ENCODE assay signal across 1 cellular context in genomic region chr1:109041614-109042473, GRCh38.
TF ChIP-seq lines count a peak whose summit lies in the region.

WDR47 (minus strand) TSS chr1:109042102; CDS start chr1:109023512, 18,590 bp downstream.

TF ChIP-seq in HEK293, 187 proteins besides CTCF, POLR2A, EP300 and RAD21 (continued from another document and continues in another):
- TF ChIP-seq, protein P1, sequence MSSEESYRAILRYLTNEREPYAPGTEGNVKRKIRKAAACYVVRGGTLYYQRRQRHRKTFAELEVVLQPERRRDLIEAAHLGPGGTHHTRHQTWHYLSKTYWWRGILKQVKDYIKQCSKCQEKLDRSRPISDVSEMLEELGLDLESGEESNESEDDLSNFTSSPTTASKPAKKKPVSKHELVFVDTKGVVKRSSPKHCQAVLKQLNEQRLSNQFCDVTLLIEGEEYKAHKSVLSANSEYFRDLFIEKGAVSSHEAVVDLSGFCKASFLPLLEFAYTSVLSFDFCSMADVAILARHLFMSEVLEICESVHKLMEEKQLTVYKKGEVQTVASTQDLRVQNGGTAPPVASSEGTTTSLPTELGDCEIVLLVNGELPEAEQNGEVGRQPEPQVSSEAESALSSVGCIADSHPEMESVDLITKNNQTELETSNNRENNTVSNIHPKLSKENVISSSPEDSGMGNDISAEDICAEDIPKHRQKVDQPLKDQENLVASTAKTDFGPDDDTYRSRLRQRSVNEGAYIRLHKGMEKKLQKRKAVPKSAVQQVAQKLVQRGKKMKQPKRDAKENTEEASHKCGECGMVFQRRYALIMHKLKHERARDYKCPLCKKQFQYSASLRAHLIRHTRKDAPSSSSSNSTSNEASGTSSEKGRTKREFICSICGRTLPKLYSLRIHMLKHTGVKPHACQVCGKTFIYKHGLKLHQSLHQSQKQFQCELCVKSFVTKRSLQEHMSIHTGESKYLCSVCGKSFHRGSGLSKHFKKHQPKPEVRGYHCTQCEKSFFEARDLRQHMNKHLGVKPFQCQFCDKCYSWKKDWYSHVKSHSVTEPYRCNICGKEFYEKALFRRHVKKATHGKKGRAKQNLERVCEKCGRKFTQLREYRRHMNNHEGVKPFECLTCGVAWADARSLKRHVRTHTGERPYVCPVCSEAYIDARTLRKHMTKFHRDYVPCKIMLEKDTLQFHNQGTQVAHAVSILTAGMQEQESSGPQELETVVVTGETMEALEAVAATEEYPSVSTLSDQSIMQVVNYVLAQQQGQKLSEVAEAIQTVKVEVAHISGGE (tag by site-specific recombination; conservative IDR thresholded peaks at IDR 0.05; ENCODE audit: low read depth): no peak
- TF ChIP-seq INSM2 (tag by site-specific recombination; IDR thresholded peaks at IDR 0.05) (0 out of 2 replicates have a peak, but pooled peaks have one; percentile 18), ZNF544 (tag by site-specific recombination; IDR thresholded peaks at IDR 0.05) (no peak), ZNF221 (tag by site-specific recombination; IDR thresholded peaks at IDR 0.05; ENCODE audit: borderline replicate concordance) (peak; percentile 86; the same call in 1 of the 2 replicates), HOXA7 (CRISPR knock-in tag; IDR thresholded peaks at IDR 0.05; ENCODE audit: borderline replicate concordance) (no peak), ZNF548 (tag by site-specific recombination; IDR thresholded peaks at IDR 0.05) (no peak), ZNF626 (tag by site-specific recombination; IDR thresholded peaks at IDR 0.05) (no peak), KLF10 (tag by site-specific recombination; IDR thresholded peaks at IDR 0.05) (no peak), ZNF37A (tag by site-specific recombination; IDR thresholded peaks at IDR 0.05) (no peak), ZNF585B (tag by site-specific recombination; IDR thresholded peaks at IDR 0.05) (no peak), ZNF114 (tag by site-specific recombination; IDR thresholded peaks at IDR 0.05) (no peak), ZNF48 (tag by site-specific recombination; IDR thresholded peaks at IDR 0.05) (no peak), ZNF776 (tag by site-specific recombination; IDR thresholded peaks at IDR 0.05; ENCODE audit: borderline replicate concordance) (no peak), SALL2 (tag by site-specific recombination; IDR thresholded peaks at IDR 0.05; ENCODE audit: borderline replicate concordance) (no peak), ZNF26 (tag by site-specific recombination; IDR thresholded peaks at IDR 0.05) (no peak), ZNF174 (tag by site-specific recombination; IDR thresholded peaks at IDR 0.05) (no peak), ZNF175 (tag by site-specific recombination; IDR thresholded peaks at IDR 0.05) (no peak), ZNF146 (tag by site-specific recombination; IDR thresholded peaks at IDR 0.05) (no peak), ZNF76 (tag by site-specific recombination; IDR thresholded peaks at IDR 0.05; ENCODE audit: borderline replicate concordance, low read depth) (no peak; the same call in 1 of the 2 replicates), ZNF24 (tag by site-specific recombination; IDR thresholded peaks at IDR 0.05) (0 out of 2 replicates have a peak, but pooled peaks have one; percentile 52), ZNF10 (tag by site-specific recombination; IDR thresholded peaks at IDR 0.05) (no peak; the same call in 1 of the 2 replicates), HOXC10 (CRISPR knock-in tag; IDR thresholded peaks at IDR 0.05) (no peak), ZNF157 (tag by site-specific recombination; IDR thresholded peaks at IDR 0.05) (no peak), ZNF133 (tag by site-specific recombination; IDR thresholded peaks at IDR 0.05) (no peak), GLI2 (tag by site-specific recombination; IDR thresholded peaks at IDR 0.05; ENCODE audit: borderline replicate concordance, low read depth) (no peak), ZNF354C (tag by site-specific recombination; IDR thresholded peaks at IDR 0.05; ENCODE audit: borderline replicate concordance, low read depth) (no peak), ZNF777 (tag by site-specific recombination; IDR thresholded peaks at IDR 0.05; ENCODE audit: borderline replicate concordance) (peak; percentile 52; the same call in 1 of the 2 replicates), ZSCAN16 (tag by site-specific recombination; IDR thresholded peaks at IDR 0.05) (no peak), ZNF549 (tag by site-specific recombination; IDR thresholded peaks at IDR 0.05) (no peak), MZF1 (tag by site-specific recombination; IDR thresholded peaks at IDR 0.05; ENCODE audit: borderline replicate concordance) (no peak), ZSCAN5A (tag by site-specific recombination; IDR thresholded peaks at IDR 0.05) (no peak), ZNF423 (tag by site-specific recombination; IDR thresholded peaks at IDR 0.05) (no peak), YY2 (tag by site-specific recombination; IDR thresholded peaks at IDR 0.05) (peak; percentile 14; the same call in 1 of the 2 replicates), ZNF366 (tag by site-specific recombination; conservative IDR thresholded peaks at IDR 0.05) (no peak; the same call in 1 of the 2 replicates), ZNF121 (tag by site-specific recombination; IDR thresholded peaks at IDR 0.05) (no peak), ZNF677 (tag by site-specific recombination; IDR thresholded peaks at IDR 0.05) (peak; percentile 23; the same call in 1 of the 2 replicates), ZBTB6 (tag by site-specific recombination; IDR thresholded peaks at IDR 0.05) (peak; percentile 36; the same call in 1 of the 2 replicates), ZNF211 (tag by site-specific recombination; IDR thresholded peaks at IDR 0.05; ENCODE audit: low read depth) (no peak), ZBTB17 (tag by site-specific recombination; IDR thresholded peaks at IDR 0.05) (peak; percentile 98), ZNF19 (tag by site-specific recombination; IDR thresholded peaks at IDR 0.05; ENCODE audit: low read depth) (no peak), ZXDB (tag by site-specific recombination; IDR thresholded peaks at IDR 0.05) (peak; percentile 29), ZNF16 (tag by site-specific recombination; IDR thresholded peaks at IDR 0.05; ENCODE audit: low read depth) (no peak), KLF8 (tag by site-specific recombination; IDR thresholded peaks at IDR 0.05) (peak; percentile 68), ZNF843 (tag by site-specific recombination; IDR thresholded peaks at IDR 0.05) (peak; percentile 57; the same call in 1 of the 2 replicates), ZBTB1 (tag by site-specific recombination; IDR thresholded peaks at IDR 0.05) (no peak), ZSCAN30 (tag by site-specific recombination; IDR thresholded peaks at IDR 0.05) (peak; percentile 96), ZNF510 (tag by site-specific recombination; IDR thresholded peaks at IDR 0.05; ENCODE audit: insufficient replicate concordance) (no peak), ZIC2 (tag by site-specific recombination; IDR thresholded peaks at IDR 0.05) (no peak), ZNF23 (tag by site-specific recombination; IDR thresholded peaks at IDR 0.05; ENCODE audit: borderline replicate concordance) (no peak)
- TF ChIP-seq, protein P2, sequence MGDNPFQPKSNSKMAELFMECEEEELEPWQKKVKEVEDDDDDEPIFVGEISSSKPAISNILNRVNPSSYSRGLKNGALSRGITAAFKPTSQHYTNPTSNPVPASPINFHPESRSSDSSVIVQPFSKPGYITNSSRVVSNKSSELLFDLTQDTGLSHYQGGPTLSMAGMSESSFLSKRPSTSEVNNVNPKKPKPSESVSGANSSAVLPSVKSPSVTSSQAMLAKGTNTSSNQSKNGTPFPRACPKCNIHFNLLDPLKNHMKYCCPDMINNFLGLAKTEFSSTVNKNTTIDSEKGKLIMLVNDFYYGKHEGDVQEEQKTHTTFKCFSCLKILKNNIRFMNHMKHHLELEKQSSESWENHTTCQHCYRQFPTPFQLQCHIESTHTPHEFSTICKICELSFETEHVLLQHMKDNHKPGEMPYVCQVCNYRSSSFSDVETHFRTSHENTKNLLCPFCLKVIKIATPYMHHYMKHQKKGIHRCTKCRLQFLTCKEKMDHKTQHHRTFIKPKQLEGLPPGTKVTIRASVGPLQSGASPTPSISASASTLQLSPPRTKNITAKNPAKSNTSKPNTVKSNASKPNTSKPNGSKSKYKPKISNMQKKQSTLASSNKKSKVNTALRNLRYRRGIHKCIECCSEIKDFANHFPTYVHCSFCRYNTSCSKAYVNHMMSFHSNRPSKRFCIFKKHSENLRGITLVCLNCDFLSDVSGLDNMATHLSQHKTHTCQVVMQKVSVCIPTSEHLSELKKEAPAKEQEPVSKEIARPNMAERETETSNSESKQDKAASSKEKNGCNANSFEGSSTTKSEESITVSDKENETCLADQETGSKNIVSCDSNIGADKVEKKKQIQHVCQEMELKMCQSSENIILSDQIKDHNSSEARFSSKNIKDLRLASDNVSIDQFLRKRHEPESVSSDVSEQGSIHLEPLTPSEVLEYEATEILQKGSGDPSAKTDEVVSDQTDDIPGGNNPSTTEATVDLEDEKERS (tag by site-specific recombination; IDR thresholded peaks at IDR 0.05): no peak
- TF ChIP-seq, protein P3, sequence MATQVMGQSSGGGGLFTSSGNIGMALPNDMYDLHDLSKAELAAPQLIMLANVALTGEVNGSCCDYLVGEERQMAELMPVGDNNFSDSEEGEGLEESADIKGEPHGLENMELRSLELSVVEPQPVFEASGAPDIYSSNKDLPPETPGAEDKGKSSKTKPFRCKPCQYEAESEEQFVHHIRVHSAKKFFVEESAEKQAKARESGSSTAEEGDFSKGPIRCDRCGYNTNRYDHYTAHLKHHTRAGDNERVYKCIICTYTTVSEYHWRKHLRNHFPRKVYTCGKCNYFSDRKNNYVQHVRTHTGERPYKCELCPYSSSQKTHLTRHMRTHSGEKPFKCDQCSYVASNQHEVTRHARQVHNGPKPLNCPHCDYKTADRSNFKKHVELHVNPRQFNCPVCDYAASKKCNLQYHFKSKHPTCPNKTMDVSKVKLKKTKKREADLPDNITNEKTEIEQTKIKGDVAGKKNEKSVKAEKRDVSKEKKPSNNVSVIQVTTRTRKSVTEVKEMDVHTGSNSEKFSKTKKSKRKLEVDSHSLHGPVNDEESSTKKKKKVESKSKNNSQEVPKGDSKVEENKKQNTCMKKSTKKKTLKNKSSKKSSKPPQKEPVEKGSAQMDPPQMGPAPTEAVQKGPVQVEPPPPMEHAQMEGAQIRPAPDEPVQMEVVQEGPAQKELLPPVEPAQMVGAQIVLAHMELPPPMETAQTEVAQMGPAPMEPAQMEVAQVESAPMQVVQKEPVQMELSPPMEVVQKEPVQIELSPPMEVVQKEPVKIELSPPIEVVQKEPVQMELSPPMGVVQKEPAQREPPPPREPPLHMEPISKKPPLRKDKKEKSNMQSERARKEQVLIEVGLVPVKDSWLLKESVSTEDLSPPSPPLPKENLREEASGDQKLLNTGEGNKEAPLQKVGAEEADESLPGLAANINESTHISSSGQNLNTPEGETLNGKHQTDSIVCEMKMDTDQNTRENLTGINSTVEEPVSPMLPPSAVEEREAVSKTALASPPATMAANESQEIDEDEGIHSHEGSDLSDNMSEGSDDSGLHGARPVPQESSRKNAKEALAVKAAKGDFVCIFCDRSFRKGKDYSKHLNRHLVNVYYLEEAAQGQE (tag by site-specific recombination; IDR thresholded peaks at IDR 0.05): no peak; the same call in 1 of the 2 replicates
- TF ChIP-seq, protein P4, sequence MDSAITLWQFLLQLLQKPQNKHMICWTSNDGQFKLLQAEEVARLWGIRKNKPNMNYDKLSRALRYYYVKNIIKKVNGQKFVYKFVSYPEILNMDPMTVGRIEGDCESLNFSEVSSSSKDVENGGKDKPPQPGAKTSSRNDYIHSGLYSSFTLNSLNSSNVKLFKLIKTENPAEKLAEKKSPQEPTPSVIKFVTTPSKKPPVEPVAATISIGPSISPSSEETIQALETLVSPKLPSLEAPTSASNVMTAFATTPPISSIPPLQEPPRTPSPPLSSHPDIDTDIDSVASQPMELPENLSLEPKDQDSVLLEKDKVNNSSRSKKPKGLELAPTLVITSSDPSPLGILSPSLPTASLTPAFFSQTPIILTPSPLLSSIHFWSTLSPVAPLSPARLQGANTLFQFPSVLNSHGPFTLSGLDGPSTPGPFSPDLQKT (IDR thresholded peaks at IDR 0.05; ENCODE audit: borderline replicate concordance, low read depth, low read length): no peak
